2 cellular contexts compared by ENCODE assay signal in the genomic region with DNA sequence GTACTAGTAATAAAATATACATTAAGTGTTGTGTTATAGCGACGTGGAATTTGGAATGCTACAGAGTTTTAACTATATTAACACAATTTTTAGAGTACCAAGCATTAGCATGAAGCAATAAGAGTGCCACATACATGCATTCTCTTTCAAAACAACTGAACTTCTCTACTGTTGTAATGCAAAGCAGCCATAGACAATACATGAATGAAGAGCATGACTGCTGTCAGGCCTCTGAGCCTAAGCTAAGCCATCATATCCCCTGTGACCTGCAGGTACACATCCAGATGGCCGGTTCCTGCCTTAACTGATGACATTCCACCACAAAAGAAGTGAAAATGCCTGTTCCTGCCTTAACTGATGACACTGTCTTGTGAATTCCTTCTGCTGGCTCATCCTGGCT.
TF ChIP-seq lines count a peak whose summit lies in the region.

No MANE protein-coding gene starts in this region.

TF ChIP-seq in GM23338, 12 proteins besides CTCF, POLR2A, EP300 and RAD21:
- TF ChIP-seq NANOG (IDR thresholded peaks at IDR 0.05; ENCODE audit: borderline replicate concordance): peak; percentile 33; the same call in 1 of the 2 replicates
- TF ChIP-seq, protein P1, sequence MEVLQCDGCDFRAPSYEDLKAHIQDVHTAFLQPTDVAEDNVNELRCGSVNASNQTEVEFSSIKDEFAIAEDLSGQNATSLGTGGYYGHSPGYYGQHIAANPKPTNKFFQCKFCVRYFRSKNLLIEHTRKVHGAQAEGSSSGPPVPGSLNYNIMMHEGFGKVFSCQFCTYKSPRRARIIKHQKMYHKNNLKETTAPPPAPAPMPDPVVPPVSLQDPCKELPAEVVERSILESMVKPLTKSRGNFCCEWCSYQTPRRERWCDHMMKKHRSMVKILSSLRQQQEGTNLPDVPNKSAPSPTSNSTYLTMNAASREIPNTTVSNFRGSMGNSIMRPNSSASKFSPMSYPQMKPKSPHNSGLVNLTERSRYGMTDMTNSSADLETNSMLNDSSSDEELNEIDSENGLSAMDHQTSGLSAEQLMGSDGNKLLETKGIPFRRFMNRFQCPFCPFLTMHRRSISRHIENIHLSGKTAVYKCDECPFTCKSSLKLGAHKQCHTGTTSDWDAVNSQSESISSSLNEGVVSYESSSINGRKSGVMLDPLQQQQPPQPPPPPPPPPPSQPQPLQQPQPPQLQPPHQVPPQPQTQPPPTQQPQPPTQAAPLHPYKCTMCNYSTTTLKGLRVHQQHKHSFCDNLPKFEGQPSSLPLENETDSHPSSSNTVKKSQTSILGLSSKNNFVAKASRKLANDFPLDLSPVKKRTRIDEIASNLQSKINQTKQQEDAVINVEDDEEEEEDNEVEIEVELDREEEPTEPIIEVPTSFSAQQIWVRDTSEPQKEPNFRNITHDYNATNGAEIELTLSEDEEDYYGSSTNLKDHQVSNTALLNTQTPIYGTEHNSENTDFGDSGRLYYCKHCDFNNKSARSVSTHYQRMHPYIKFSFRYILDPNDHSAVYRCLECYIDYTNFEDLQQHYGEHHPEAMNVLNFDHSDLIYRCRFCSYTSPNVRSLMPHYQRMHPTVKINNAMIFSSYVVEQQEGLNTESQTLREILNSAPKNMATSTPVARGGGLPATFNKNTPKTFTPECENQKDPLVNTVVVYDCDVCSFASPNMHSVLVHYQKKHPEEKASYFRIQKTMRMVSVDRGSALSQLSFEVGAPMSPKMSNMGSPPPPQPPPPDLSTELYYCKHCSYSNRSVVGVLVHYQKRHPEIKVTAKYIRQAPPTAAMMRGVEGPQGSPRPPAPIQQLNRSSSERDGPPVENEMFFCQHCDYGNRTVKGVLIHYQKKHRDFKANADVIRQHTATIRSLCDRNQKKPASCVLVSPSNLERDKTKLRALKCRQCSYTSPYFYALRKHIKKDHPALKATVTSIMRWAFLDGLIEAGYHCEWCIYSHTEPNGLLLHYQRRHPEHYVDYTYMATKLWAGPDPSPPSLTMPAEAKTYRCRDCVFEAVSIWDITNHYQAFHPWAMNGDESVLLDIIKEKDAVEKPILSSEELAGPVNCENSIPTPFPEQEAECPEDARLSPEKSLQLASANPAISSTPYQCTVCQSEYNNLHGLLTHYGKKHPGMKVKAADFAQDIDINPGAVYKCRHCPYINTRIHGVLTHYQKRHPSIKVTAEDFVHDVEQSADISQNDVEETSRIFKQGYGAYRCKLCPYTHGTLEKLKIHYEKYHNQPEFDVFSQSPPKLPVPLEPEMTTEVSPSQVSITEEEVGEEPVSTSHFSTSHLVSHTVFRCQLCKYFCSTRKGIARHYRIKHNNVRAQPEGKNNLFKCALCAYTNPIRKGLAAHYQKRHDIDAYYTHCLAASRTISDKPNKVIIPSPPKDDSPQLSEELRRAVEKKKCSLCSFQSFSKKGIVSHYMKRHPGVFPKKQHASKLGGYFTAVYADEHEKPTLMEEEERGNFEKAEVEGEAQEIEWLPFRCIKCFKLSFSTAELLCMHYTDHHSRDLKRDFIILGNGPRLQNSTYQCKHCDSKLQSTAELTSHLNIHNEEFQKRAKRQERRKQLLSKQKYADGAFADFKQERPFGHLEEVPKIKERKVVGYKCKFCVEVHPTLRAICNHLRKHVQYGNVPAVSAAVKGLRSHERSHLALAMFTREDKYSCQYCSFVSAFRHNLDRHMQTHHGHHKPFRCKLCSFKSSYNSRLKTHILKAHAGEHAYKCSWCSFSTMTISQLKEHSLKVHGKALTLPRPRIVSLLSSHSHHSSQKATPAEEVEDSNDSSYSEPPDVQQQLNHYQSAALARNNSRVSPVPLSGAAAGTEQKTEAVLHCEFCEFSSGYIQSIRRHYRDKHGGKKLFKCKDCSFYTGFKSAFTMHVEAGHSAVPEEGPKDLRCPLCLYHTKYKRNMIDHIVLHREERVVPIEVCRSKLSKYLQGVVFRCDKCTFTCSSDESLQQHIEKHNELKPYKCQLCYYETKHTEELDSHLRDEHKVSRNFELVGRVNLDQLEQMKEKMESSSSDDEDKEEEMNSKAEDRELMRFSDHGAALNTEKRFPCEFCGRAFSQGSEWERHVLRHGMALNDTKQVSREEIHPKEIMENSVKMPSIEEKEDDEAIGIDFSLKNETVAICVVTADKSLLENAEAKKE (CRISPR knock-in tag; IDR thresholded peaks at IDR 0.05): 0 out of 2 replicates have a peak, but pooled peaks have one; percentile 5

TF ChIP-seq in H1, 55 proteins besides CTCF, POLR2A, EP300 and RAD21:
- TF ChIP-seq CEBPB (IDR thresholded peaks at IDR 0.05; ENCODE audit: low read depth, low read length): 0 out of 2 replicates have a peak, but pooled peaks have one; percentile 8
TF ChIP-seq in H1: peak in this region for 1; not testable (repeated sequence) for 54.
